Comparison of ENCODE assay signal across 9 cellular contexts in the genomic region with DNA sequence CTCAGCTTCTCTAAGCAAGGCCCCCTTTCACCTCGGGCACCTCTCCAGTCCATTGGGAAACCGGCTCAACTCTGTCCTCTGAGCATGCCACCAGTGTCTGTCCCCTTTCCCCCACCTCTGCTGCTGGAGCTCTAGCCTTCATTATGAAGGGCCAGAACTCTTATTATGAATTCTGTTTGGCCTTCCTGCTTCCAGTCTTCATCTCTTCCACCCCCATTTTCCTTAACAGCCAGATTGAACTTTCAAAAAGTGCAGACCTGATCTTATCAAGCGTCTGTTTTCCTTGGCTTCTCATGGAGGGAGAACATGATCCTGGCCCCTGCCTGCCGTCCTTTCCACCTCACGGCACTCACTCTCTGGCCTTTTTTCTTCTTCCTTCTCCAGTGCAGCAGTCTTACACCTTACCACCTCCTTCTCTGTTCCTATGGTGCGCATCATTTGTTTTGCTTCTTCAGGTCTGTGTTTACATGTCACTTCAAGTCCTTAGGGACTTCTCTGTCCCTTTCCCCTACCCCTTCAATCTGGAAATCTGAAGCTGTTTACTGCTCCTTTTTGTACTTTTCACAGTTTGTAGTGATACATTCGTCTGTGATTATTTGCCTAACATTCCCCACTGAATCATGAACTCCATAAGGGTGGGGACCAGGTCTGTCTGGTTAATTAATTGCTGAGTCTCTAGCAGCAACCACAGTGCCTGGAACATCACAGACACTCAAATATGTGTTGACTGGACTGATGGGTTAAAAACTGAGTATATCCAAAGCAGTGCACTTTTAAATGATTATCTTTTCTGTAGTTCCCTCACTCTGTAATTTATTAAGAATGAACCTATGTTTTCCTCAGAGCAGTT. TPM values are rescaled to one million over a fixed set of nuclear protein-coding genes. Genes with fewer than 3 reads are reported as not detected.
A peak's percentile ranks its signal among the peaks of the same experiment; 100 is the strongest.
DNase-seq lines count a peak whose midpoint lies in the region; ATAC-seq, FAIRE-seq and TF ChIP-seq lines count a peak whose summit lies in the region.
"Had no signal": no experiment of that assay in that cellular context is flagged by ENCODE, and none has a peak within 500 bp of the region (broad histone marks: within the 10 kb centered on the region; RNA-seq: fewer than 3 reads in every experiment).

No MANE protein-coding gene starts in this region.

- peak overlapping the region; percentile 1 for H3K27ac Mint-ChIP-seq in activated CD8-positive, alpha-beta memory T cell treated with anti-CD3 and anti-CD28 coated beads, Interleukin-2, amount 10 ng/mL, durations not matched to agents 7 days and 5 days
- H3K27ac Mint-ChIP-seq in chondrocyte (ENCODE audit: unreplicated experiment), result peak overlapping the region; percentile 82
- H3K27ac Mint-ChIP-seq in type B pancreatic cell, result peak overlapping the region; percentile 86

- H3K27me3 ChIP-seq in liver (ENCODE audit: control insufficient read depth in 4 of 4, insufficient read depth in 4 of 4, low read length in 3 of 4), result no peaks in the 10 kb centered on the region

- no peak for TF ChIP-seq RAD21 in liver (IDR thresholded peaks at IDR 0.05)

- no peaks in the 10 kb centered on the region for H3K9me3 Mint-ChIP-seq in activated CD8-positive, alpha-beta memory T cell treated with anti-CD3 and anti-CD28 coated beads, Interleukin-2, amount 10 ng/mL, durations not matched to agents 7 days and 5 days (ENCODE audit: low read depth)
- H3K9me3 Mint-ChIP-seq in chondrocyte (ENCODE audit: low read depth), result no peaks in the 10 kb centered on the region
- no peaks in the 10 kb centered on the region for H3K9me3 Mint-ChIP-seq in type B pancreatic cell

- no peak for DNase-seq in activated CD8-positive, alpha-beta memory T cell treated with anti-CD3 and anti-CD28 coated beads, Interleukin-2, amount 10 ng/mL, durations not matched to agents 7 days and 5 days
- no peak for DNase-seq in activated CD8-positive, alpha-beta memory T cell treated with anti-CD3 and anti-CD28 coated beads, Interleukin-2, amount 50 U/mL, for 4 hours
- DNase-seq in chondrocyte (ENCODE audit: low spot score), result no peak
- DNase-seq in type B pancreatic cell (ENCODE audit: extremely low spot score, unreplicated experiment), result no peak
- no peak for DNase-seq in midbrain (lab: John Stamatoyannopoulos, UW)
- no peak for DNase-seq in GM12891 (ENCODE audit: insufficient read length, low spot score)
- DNase-seq: NCI-H774 had no signal

- peak overlapping the region; percentile 65 for H3K27ac ChIP-seq in liver (ENCODE audit: low read depth in 1 of 2, low read length in 2 of 2)

- no peak for TF ChIP-seq CTCF in chondrocyte (IDR thresholded peaks at IDR 0.05)
- no peak for TF ChIP-seq CTCF in liver (IDR thresholded peaks at IDR 0.05; ENCODE audit: low read depth, low read length, missing input control)
- no peak for TF ChIP-seq CTCF in type B pancreatic cell (conservative IDR thresholded peaks at IDR 0.05)

- CTCF ChIA-PET in activated CD8-positive, alpha-beta memory T cell treated with anti-CD3 and anti-CD28 coated beads, Interleukin-2, amount 10 ng/mL, durations not matched to agents 7 days and 5 days (lab: Charles Lee), result interaction anchor here (1.6 to 3.4 kb wide), 3 partner anchors 13 to 85 kb away, joined by 3 to 12 read pairs (median 3); no protein-coding TSS in a partner anchor

- WGBS in liver, result 40% methylated on average over 7 of the region's 7 CpGs

- H3K27me3 Mint-ChIP-seq in activated CD8-positive, alpha-beta memory T cell treated with anti-CD3 and anti-CD28 coated beads, Interleukin-2, amount 10 ng/mL, durations not matched to agents 7 days and 5 days, result no peaks in the 10 kb centered on the region
- no peaks in the 10 kb centered on the region for H3K27me3 Mint-ChIP-seq in chondrocyte (ENCODE audit: low read depth)
- no peaks in the 10 kb centered on the region for H3K27me3 Mint-ChIP-seq in type B pancreatic cell

- H3K9me3 ChIP-seq in liver (ENCODE audit: control insufficient read depth in 4 of 4, low read length in 3 of 4), result no peaks in the 10 kb centered on the region

- ATAC-seq in activated CD8-positive, alpha-beta memory T cell treated with anti-CD3 and anti-CD28 coated beads, Interleukin-2, amount 10 ng/mL, durations not matched to agents 7 days and 5 days, result no peak
- no peak for ATAC-seq in GM18505 (IDR thresholded peaks at IDR 0.05; ENCODE audit: unreplicated experiment)

- no peak for FAIRE-seq in GM12891 (lab: Jason Lieb, UNC)

- peaks cover 22 to 71% (median 41%) of the 10 kb centered on the region in 4 donors for H3K4me1 ChIP-seq in liver (ENCODE audit: control insufficient read depth in 4 of 4, insufficient read depth in 4 of 4, low read length in 3 of 4)

- peaks cover 19% of the 10 kb centered on the region for H3K36me3 Mint-ChIP-seq in activated CD8-positive, alpha-beta memory T cell treated with anti-CD3 and anti-CD28 coated beads, Interleukin-2, amount 10 ng/mL, durations not matched to agents 7 days and 5 days
- H3K36me3 Mint-ChIP-seq in chondrocyte (ENCODE audit: low read depth), result peaks cover 4% of the 10 kb centered on the region
- peaks cover 16% of the 10 kb centered on the region for H3K36me3 Mint-ChIP-seq in type B pancreatic cell

- no peak overlapping the region for H3K4me3 Mint-ChIP-seq in activated CD8-positive, alpha-beta memory T cell treated with anti-CD3 and anti-CD28 coated beads, Interleukin-2, amount 10 ng/mL, durations not matched to agents 7 days and 5 days
- no peak overlapping the region for H3K4me3 Mint-ChIP-seq in chondrocyte (ENCODE audit: unreplicated experiment)
- H3K4me3 Mint-ChIP-seq in type B pancreatic cell, result peak overlapping the region; percentile 42

- H3K4me1 Mint-ChIP-seq in activated CD8-positive, alpha-beta memory T cell treated with anti-CD3 and anti-CD28 coated beads, Interleukin-2, amount 10 ng/mL, durations not matched to agents 7 days and 5 days, result peaks cover 74% of the 10 kb centered on the region
- H3K4me1 Mint-ChIP-seq in chondrocyte (ENCODE audit: low read depth) (peaks cover 66% of the 10 kb centered on the region), type B pancreatic cell (ENCODE audit: unreplicated experiment) (peaks cover 48% of the 10 kb centered on the region)

- peaks cover 0 to 4% (median 2%) of the 10 kb centered on the region in 4 donors for H3K36me3 ChIP-seq in liver (ENCODE audit: control insufficient read depth in 4 of 4, insufficient read depth in 3 of 4, low read depth in 1 of 4, low read length in 3 of 4)

- H3K9ac ChIP-seq in liver (ENCODE audit: low read depth in 1 of 2, low read length in 2 of 2), result peak overlapping the region in 1 of 2 donors; percentile 3

- H3K4me3 ChIP-seq in liver (ENCODE audit: low read depth in 1 of 3, low read length in 3 of 3), result no peak overlapping the region

- no peak for TF ChIP-seq POLR2A in GM18505 (IDR thresholded peaks at IDR 0.05; ENCODE audit: borderline replicate concordance, extremely low read depth, insufficient read depth, insufficient read length)
- TF ChIP-seq POLR2A in GM12891 (IDR thresholded peaks at IDR 0.05; ENCODE audit: low read depth, low read length), result no peak

TF ChIP-seq in liver, 16 proteins besides CTCF, POLR2A, EP300 and RAD21:
- TF ChIP-seq, protein P1, sequence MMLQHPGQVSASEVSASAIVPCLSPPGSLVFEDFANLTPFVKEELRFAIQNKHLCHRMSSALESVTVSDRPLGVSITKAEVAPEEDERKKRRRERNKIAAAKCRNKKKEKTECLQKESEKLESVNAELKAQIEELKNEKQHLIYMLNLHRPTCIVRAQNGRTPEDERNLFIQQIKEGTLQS (IDR thresholded peaks at IDR 0.05), result no peak
- TF ChIP-seq RXRA (IDR thresholded peaks at IDR 0.05) (peak in 1 of 2 donors; percentile 31), NR2F2 (IDR thresholded peaks at IDR 0.05) (no peak), EGR1 (IDR thresholded peaks at IDR 0.05; ENCODE audit: low read depth in 2 of 2) (no peak), HNF4A (conservative IDR thresholded peaks at IDR 0.05) (peak in 1 of 2 donors; percentile 26)
TF ChIP-seq in liver: peak in this region for 2.

TF ChIP-seq in GM12891, 5 proteins besides CTCF, POLR2A, EP300 and RAD21:
- no peak for TF ChIP-seq POLR2AphosphoS5 (IDR thresholded peaks at IDR 0.05; ENCODE audit: low read depth, low read length)
- TF ChIP-seq TAF1 (IDR thresholded peaks at IDR 0.05; ENCODE audit: low read depth, low read length), result no peak
- TF ChIP-seq SPI1 (IDR thresholded peaks at IDR 0.05; ENCODE audit: low read depth, low read length), result no peak
- TF ChIP-seq POU2F2 (IDR thresholded peaks at IDR 0.05; ENCODE audit: low read depth, low read length), result no peak
- TF ChIP-seq PAX5 (IDR thresholded peaks at IDR 0.05; ENCODE audit: insufficient read depth, low read length, severe bottlenecking), result no peak

RNA-seq across cellular contexts. Expression of a gene that starts 55.8 kb away (rescaled TPM):
- 10 to 100 TPM; 12.3 to 17.1 TPM for total RNA-seq in activated CD8-positive, alpha-beta memory T cell treated with anti-CD3 and anti-CD28 coated beads, Interleukin-2, amount 10 ng/mL, durations not matched to agents 7 days and 5 days
- total RNA-seq in chondrocyte (20.7 to 33.7 TPM (median 32.1 TPM) in 3 replicates), liver (10 to 100 TPM; 36.7 to 88.7 TPM), type B pancreatic cell (ENCODE audit: low replicate concordance) (31.0 and 36.5 TPM in 2 replicates)
- polyA plus RNA-seq in liver, result 10 to 100 TPM in 1 of 2 donors, 1 to 10 TPM in 1; 8.8 to 10.3 TPM
- polyA plus RNA-seq in GM12891 (2012; ENCODE audit: low read depth, missing spikeins), result 0.09 TPM

Comparison
In these comparisons a context has a peak if more than half of its experiments do, and no peak if none do; other contexts are left out.
1. H3K27ac Mint-ChIP-seq: peak in every context shown above with its lines; median percentile 86 in type B pancreatic cell; 82 in chondrocyte; 1 in activated CD8-positive, alpha-beta memory T cell treated with anti-CD3 and anti-CD28 coated beads, Interleukin-2, amount 10 ng/mL, durations not matched to agents 7 days and 5 days.